In the genomic region with DNA sequence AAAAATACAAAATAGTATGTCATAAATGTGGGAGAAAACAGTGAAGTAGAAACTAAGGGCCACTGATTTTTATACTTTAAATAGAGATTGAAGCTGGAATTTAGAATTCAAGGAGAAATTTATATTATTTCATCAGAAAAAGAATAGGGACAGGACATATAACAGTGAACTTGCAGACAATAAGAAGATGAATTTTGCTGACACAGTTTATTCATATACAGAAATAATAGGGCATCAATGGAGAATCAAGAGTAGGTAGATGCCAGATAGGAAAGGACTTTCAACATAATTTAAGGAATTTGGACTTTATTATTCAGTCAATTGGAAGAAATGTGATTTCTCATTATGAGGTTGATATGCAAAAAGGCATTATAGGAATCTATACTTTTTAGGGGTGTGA, we compare ENCODE assay signal across 33 cellular contexts.
DNase-seq lines count a peak whose midpoint lies in the region; ATAC-seq, FAIRE-seq and TF ChIP-seq lines count a peak whose summit lies in the region.
"Had no signal": no experiment of that assay in that cellular context is flagged by ENCODE, and none has a peak within 500 bp of the region (broad histone marks: within the 10 kb centered on the region; RNA-seq: fewer than 3 reads in every experiment).

No MANE protein-coding gene starts in this region.

- H3K4me3 ChIP-seq in HepG2 (replicated peaks in 1 of 3; ENCODE audit: insufficient read depth in 1 of 3, low read depth in 2 of 3, low read length in 3 of 3) (no peak overlapping the region), right lobe of liver (no peak overlapping the region), A549 (no peak overlapping the region), IMR-90 (ENCODE audit: insufficient read depth, low read depth, low read length) (no peak overlapping the region), K562 (no peak overlapping the region), stomach (no peak overlapping the region)
- H3K4me3 ChIP-seq: BLaER1; BLaER1 treated with 17β-estradiol and CSF1 and Interleukin-3, amounts not matched to agents 10 nM and 100 nM had no signal

- H3K36me3 ChIP-seq in HepG2 (replicated peaks in 1 of 2; ENCODE audit: control insufficient read depth in 1 of 2, insufficient read depth in 2 of 2, low read length in 2 of 2) = no peaks in the 10 kb centered on the region
- no peaks in the 10 kb centered on the region for H3K36me3 ChIP-seq in right lobe of liver
- H3K36me3 ChIP-seq in IMR-90 (ENCODE audit: control insufficient read depth, insufficient read depth, low read length) = no peaks in the 10 kb centered on the region
- no peaks in the 10 kb centered on the region for H3K36me3 ChIP-seq in K562 (ENCODE audit: control insufficient read depth, insufficient read depth, low read length)
- H3K36me3 ChIP-seq in stomach = no peaks in the 10 kb centered on the region
- H3K36me3 ChIP-seq: BE2C; BLaER1; BLaER1 treated with 17β-estradiol and CSF1 and Interleukin-3, amounts not matched to agents 10 nM and 100 nM had no signal

- no peak overlapping the region for H3K27ac ChIP-seq in HepG2 (ENCODE audit: extremely low read length, insufficient read depth, low read length)
- no peak overlapping the region for H3K27ac ChIP-seq in right lobe of liver
- H3K27ac ChIP-seq in A549 = no peak overlapping the region
- no peak overlapping the region for H3K27ac ChIP-seq in IMR-90 (ENCODE audit: insufficient read depth, low read length)
- no peak overlapping the region for H3K27ac ChIP-seq in K562 (ENCODE audit: extremely low read depth, low read depth, low read length)
- no peak overlapping the region for H3K27ac ChIP-seq in stomach
- H3K27ac ChIP-seq: 22Rv1; BLaER1; BLaER1 treated with 17β-estradiol and CSF1 and Interleukin-3, amounts not matched to agents 10 nM and 100 nM; C4-2B had no signal

- BruUV-seq in HepG2 (replicated peaks; lab: Mats Ljungman, UMichigan) = no TSS peak
- BruUV-seq in IMR-90 (replicated peaks; lab: Mats Ljungman, UMichigan) = no TSS peak
- BruUV-seq in K562 (replicated peaks; lab: Mats Ljungman, UMichigan) = no TSS peak

- H3K4me1 ChIP-seq in HepG2 (ENCODE audit: insufficient read depth, low read length) (no peaks in the 10 kb centered on the region), right lobe of liver (no peaks in the 10 kb centered on the region), A549 (no peaks in the 10 kb centered on the region), IMR-90 (ENCODE audit: control insufficient read depth, insufficient read depth, low read length) (no peaks in the 10 kb centered on the region), K562 (replicated peaks in 1 of 2; ENCODE audit: control insufficient read depth in 2 of 2, insufficient read depth in 2 of 2, low read length in 2 of 2) (no peaks in the 10 kb centered on the region), stomach (no peaks in the 10 kb centered on the region)
- H3K4me1 ChIP-seq: BE2C; BLaER1; BLaER1 treated with 17β-estradiol and CSF1 and Interleukin-3, amounts not matched to agents 10 nM and 100 nM had no signal

- no peak overlapping the region for H2BK15ac ChIP-seq in IMR-90 (ENCODE audit: low read depth, low read length)

- H2AK5ac ChIP-seq in IMR-90 (ENCODE audit: low read depth, low read length) = no peak overlapping the region

- no peak overlapping the region for H3K23ac ChIP-seq in IMR-90 (ENCODE audit: low read depth, low read length)

- TF ChIP-seq RAD21 in HepG2 (CRISPR knock-in tag; IDR thresholded peaks at IDR 0.05) (no peak), A549 (conservative IDR thresholded peaks at IDR 0.05 in 1 of 2, IDR thresholded peaks at IDR 0.05 in 1 of 2) (no peak), IMR-90 (IDR thresholded peaks at IDR 0.05; ENCODE audit: low read length) (no peak), K562 (CRISPR knock-in tag; conservative IDR thresholded peaks at IDR 0.05 in 1 of 2, IDR thresholded peaks at IDR 0.05 in 1 of 2) (no peak)

- no peak overlapping the region for H2BK20ac ChIP-seq in IMR-90 (ENCODE audit: low read depth, low read length)

- FAIRE-seq in HepG2 (lab: Jason Lieb, UNC) (no peak), A549 (lab: Jason Lieb, UNC) (no peak), K562 (lab: Jason Lieb, UNC) (no peak)
- FAIRE-seq: A204.1 had no signal

- POLR2A ChIA-PET in HepG2 (lab: Yijun Ruan, JAX) = no interaction called here
- POLR2A ChIA-PET in A549 (lab: Yijun Ruan, JAX) = no interaction called here
- POLR2A ChIA-PET in IMR-90 (lab: Charles Lee; ENCODE audit: unreplicated experiment) = no interaction called here
- POLR2A ChIA-PET in K562 (lab: Yijun Ruan, JAX) = no interaction called here

- H3K79me1 ChIP-seq in IMR-90 (ENCODE audit: low read depth in 1 of 2, low read length in 2 of 2) = no peaks in the 10 kb centered on the region

- no peak overlapping the region for H2BK120ac ChIP-seq in IMR-90 (ENCODE audit: low read depth, low read length)

- intact Hi-C loops in HepG2 (cut with micrococcal nuclease; ENCODE audit: unreplicated experiment) = no loop called here
- intact Hi-C loops in right lobe of liver (cut with DNase I) = no loop called here
- intact Hi-C loops in IMR-90 (cut with micrococcal nuclease) = no loop called here
- intact Hi-C loops in K562 (cut with micrococcal nuclease) = no loop called here
- intact Hi-C loops in stomach (cut with DNase I; ENCODE audit: low total_unique reads) = no loop called here

- H4K20me1 ChIP-seq in HepG2 (ENCODE audit: insufficient read depth, low read length) = no peaks in the 10 kb centered on the region
- H4K20me1 ChIP-seq in IMR-90 (ENCODE audit: insufficient read depth, low read length) = no peaks in the 10 kb centered on the region
- no peaks in the 10 kb centered on the region for H4K20me1 ChIP-seq in K562 (replicated peaks; ENCODE audit: control insufficient read depth, insufficient read depth, low read length)
- H4K20me1 ChIP-seq: BLaER1; BLaER1 treated with 17β-estradiol and CSF1 and Interleukin-3, amounts not matched to agents 10 nM and 100 nM had no signal

- no peak overlapping the region for H3K56ac ChIP-seq in IMR-90 (ENCODE audit: extremely low read depth, insufficient read depth, low read length)

- dilution Hi-C loops in IMR-90 (cut with HindIII; ENCODE audit: low sequenced_read_pairs, unreplicated experiment) = no loop called here

- no peak overlapping the region for H3K4ac ChIP-seq in IMR-90 (ENCODE audit: low read depth, low read length)

- H3K27me3 ChIP-seq in HepG2 (ENCODE audit: control insufficient read depth in 1 of 2, insufficient read depth in 2 of 2, low read length in 2 of 2) = no peaks in the 10 kb centered on the region
- no peaks in the 10 kb centered on the region for H3K27me3 ChIP-seq in right lobe of liver
- H3K27me3 ChIP-seq in IMR-90 (ENCODE audit: control insufficient read depth, insufficient read depth, low read length) = no peaks in the 10 kb centered on the region
- H3K27me3 ChIP-seq in K562 (ENCODE audit: control insufficient read depth in 2 of 2, insufficient read depth in 2 of 2, low read length in 2 of 2) = no peaks in the 10 kb centered on the region
- no peaks in the 10 kb centered on the region for H3K27me3 ChIP-seq in stomach
- H3K27me3 ChIP-seq: BE2C; BLaER1; BLaER1 treated with 17β-estradiol and CSF1 and Interleukin-3, amounts not matched to agents 10 nM and 100 nM had no signal

- H3K14ac ChIP-seq in IMR-90 (replicated peaks; ENCODE audit: low read depth, low read length) = no peak overlapping the region

- no peak overlapping the region for H4K5ac ChIP-seq in IMR-90 (ENCODE audit: low read depth, low read length)

- no peaks in the 10 kb centered on the region for H3K9me1 ChIP-seq in IMR-90 (ENCODE audit: insufficient read depth, low read length)
- H3K9me1 ChIP-seq in K562 (ENCODE audit: control insufficient read depth, insufficient read depth, low read length) = no peaks in the 10 kb centered on the region

- H3K4me2 ChIP-seq in HepG2 (ENCODE audit: low read depth, low read length) (no peak overlapping the region), A549 (no peak overlapping the region), IMR-90 (ENCODE audit: low read depth, low read length) (no peak overlapping the region), K562 (ENCODE audit: insufficient read depth, low read length) (no peak overlapping the region)
- H3K4me2 ChIP-seq: BLaER1; BLaER1 treated with 17β-estradiol and CSF1 and Interleukin-3, amounts not matched to agents 10 nM and 100 nM had no signal

- no peak overlapping the region for H3K18ac ChIP-seq in IMR-90 (ENCODE audit: low read depth, low read length)

- no peak overlapping the region for H2BK5ac ChIP-seq in IMR-90 (ENCODE audit: low read depth, low read length, poor library complexity, severe bottlenecking)

- in situ Hi-C loops in HepG2 (cut with HindIII; ENCODE audit: extremely low pct_ligation_motif_present, low pct_unique_long_range_greater_than_20kb) (no loop called here), IMR-90 (cut with MboI; ENCODE audit: low sequenced_read_pairs) (loop anchor here (25.0 kb wide), 1 partner anchor 1933 kb away; no protein-coding TSS in a partner anchor), K562 (cut with MboI) (loop anchor here (25.0 kb wide), 1 partner anchor 1433 kb away; no protein-coding TSS in a partner anchor)

- TF ChIP-seq CTCF in HepG2 (CRISPR knock-in tag; IDR thresholded peaks at IDR 0.05) = no peak
- TF ChIP-seq CTCF in right lobe of liver (IDR thresholded peaks at IDR 0.05) = no peak
- TF ChIP-seq CTCF in A549 (IDR thresholded peaks at IDR 0.05) = no peak
- no peak for TF ChIP-seq CTCF in IMR-90 (conservative IDR thresholded peaks at IDR 0.05; ENCODE audit: low read depth, low read length)
- TF ChIP-seq CTCF in K562 (IDR thresholded peaks at IDR 0.05 in 2 of 3, conservative IDR thresholded peaks at IDR 0.05 in 1 of 3; ENCODE audit: insufficient read depth in 2 of 3, low read depth in 1 of 3, low read length in 3 of 3) = no peak
- TF ChIP-seq CTCF in stomach (IDR thresholded peaks at IDR 0.05) = no peak

- H3K9me3 ChIP-seq in HepG2 (ENCODE audit: low read length) = peaks cover 3% of the 10 kb centered on the region; the same call in 1 of the 2 replicates
- peaks cover 0 to 4% (median 0%) of the 10 kb centered on the region in 4 donors for H3K9me3 ChIP-seq in right lobe of liver
- H3K9me3 ChIP-seq in A549 = peaks cover 5% of the 10 kb centered on the region
- no peaks in the 10 kb centered on the region for H3K9me3 ChIP-seq in IMR-90 (ENCODE audit: control insufficient read depth, insufficient read depth, low read length)
- no peaks in the 10 kb centered on the region for H3K9me3 ChIP-seq in K562 (replicated peaks; ENCODE audit: control insufficient read depth, insufficient read depth, low read depth, low read length)
- peaks cover 0 to 3% (median 0%) of the 10 kb centered on the region in 4 donors for H3K9me3 ChIP-seq in stomach
- H3K9me3 ChIP-seq: BE2C had no signal

- H3K79me2 ChIP-seq in HepG2 (ENCODE audit: insufficient read depth, low read length) = no peaks in the 10 kb centered on the region
- H3K79me2 ChIP-seq in K562 (ENCODE audit: control insufficient read depth, insufficient read depth, low read length) = no peaks in the 10 kb centered on the region

- no peak overlapping the region for H3K9ac ChIP-seq in HepG2 (ENCODE audit: insufficient read depth, low read depth, low read length)
- no peak overlapping the region for H3K9ac ChIP-seq in IMR-90 (ENCODE audit: low read depth, low read length)
- no peak overlapping the region for H3K9ac ChIP-seq in K562 (ENCODE audit: insufficient read depth in 1 of 2, low read depth in 2 of 2, low read length in 2 of 2)
- H3K9ac ChIP-seq: BLaER1; BLaER1 treated with 17β-estradiol and CSF1 and Interleukin-3, amounts not matched to agents 10 nM and 100 nM had no signal

- DNase-seq in HepG2 (ENCODE audit: low spot score) = no peak
- DNase-seq in right lobe of liver = no peak
- DNase-seq in A549 (ENCODE audit: low read depth in 1 of 2, low spot score in 1 of 2) = no peak
- DNase-seq in IMR-90 = no peak
- DNase-seq in K562 (ENCODE audit: extremely low read depth in 1 of 4, low spot score in 3 of 4) = no peak
- no peak for DNase-seq in NCI-H187 (lab: John Stamatoyannopoulos, UW)
- DNase-seq in stomach = no peak
- no peak for DNase-seq in NCI-H2227 (lab: John Stamatoyannopoulos, UW; ENCODE audit: unreplicated experiment)
- DNase-seq: 8988T; ACHN; AML-193; BE2C; C1 segment of cervical spinal cord; Caco-2; Calu3; CD4-positive, alpha-beta memory T cell; CD4-positive, alpha-beta T cell; CD4-positive, CD25-positive, alpha-beta regulatory T cell; CD8-positive, alpha-beta memory T cell; CD8-positive, alpha-beta T cell; COR-L47; DMS 273 treated with DMSO at 0.1 percent for 48 hours; DMS153; DMS53; DMS79; DMS79 treated with DMSO at 0.1 percent for 48 hours; DND-41; EL had no signal

- CTCF ChIA-PET in HepG2 (lab: Yijun Ruan, JAX; ENCODE audit: low intra/inter-chr PET ratio, low total read pairs) (no interaction called here), A549 (lab: Yijun Ruan, JAX) (no interaction called here), IMR-90 (lab: Yijun Ruan, JAX) (no interaction called here), K562 (lab: Yijun Ruan, JAX; ENCODE audit: low intra/inter-chr PET ratio) (no interaction called here)

- no peak overlapping the region for H2AFZ ChIP-seq in HepG2 (ENCODE audit: low read length)
- H2AFZ ChIP-seq in IMR-90 (replicated peaks; ENCODE audit: low read length, poor library complexity) = no peak overlapping the region
- H2AFZ ChIP-seq in K562 (ENCODE audit: low read depth, low read length) = no peak overlapping the region

- no peak overlapping the region for H2AK9ac ChIP-seq in IMR-90 (replicated peaks; ENCODE audit: low read depth, low read length, poor library complexity)

- no peak overlapping the region for H4K8ac ChIP-seq in IMR-90 (ENCODE audit: low read depth in 2 of 2, low read length in 2 of 2)

- TF ChIP-seq POLR2A in HepG2 (IDR thresholded peaks at IDR 0.05; ENCODE audit: insufficient read depth in 1 of 2, low read depth in 2 of 2, low read length in 2 of 2) (no peak), right lobe of liver (IDR thresholded peaks at IDR 0.05) (no peak), A549 (IDR thresholded peaks at IDR 0.05; ENCODE audit: low read length) (no peak), IMR-90 (IDR thresholded peaks at IDR 0.05; ENCODE audit: low read depth, low read length) (no peak), K562 (conservative IDR thresholded peaks at IDR 0.05) (no peak), stomach (IDR thresholded peaks at IDR 0.05) (no peak)

- TF ChIP-seq EP300 in HepG2 (IDR thresholded peaks at IDR 0.05; ENCODE audit: low read depth in 2 of 2, low read length in 2 of 2) = no peak
- TF ChIP-seq EP300 in HepG2 (CRISPR knock-in tag; IDR thresholded peaks at IDR 0.05; ENCODE audit: borderline replicate concordance) = no peak
- TF ChIP-seq EP300 in A549 (IDR thresholded peaks at IDR 0.05) = no peak
- TF ChIP-seq EP300 in K562 (IDR thresholded peaks at IDR 0.05; ENCODE audit: low read length) = no peak
- TF ChIP-seq EP300 in stomach (IDR thresholded peaks at IDR 0.05) = no peak

- ATAC-seq in HepG2 = no peak
- no peak for ATAC-seq in right lobe of liver
- no peak for ATAC-seq in A549
- ATAC-seq in IMR-90 (ENCODE audit: low read depth) = no peak
- ATAC-seq in K562 = no peak
- ATAC-seq: CD8-positive, alpha-beta T cell had no signal

- no peak overlapping the region for H4K91ac ChIP-seq in IMR-90 (ENCODE audit: insufficient read depth, low read depth, low read length)
